33 cellular contexts compared by ENCODE assay signal in genomic region chr13:47829684-47830083, GRCh38.
DNase-seq lines count a peak whose midpoint lies in the region; ATAC-seq and TF ChIP-seq lines count a peak whose summit lies in the region.
"Had no signal": no experiment of that assay in that cellular context is flagged by ENCODE, and none has a peak within 500 bp of the region (broad histone marks: within the 10 kb centered on the region; RNA-seq: fewer than 3 reads in every experiment).

No MANE protein-coding gene starts in this region.

- no peak for TF ChIP-seq CTCF in fibroblast of the aortic adventitia (IDR thresholded peaks at IDR 0.05; ENCODE audit: insufficient read depth, low read length)
- TF ChIP-seq CTCF in PC-9 (conservative IDR thresholded peaks at IDR 0.05): no peak
- no peak for TF ChIP-seq CTCF in dorsolateral prefrontal cortex (IDR thresholded peaks at IDR 0.05 in 54 of 56, conservative IDR thresholded peaks at IDR 0.05 in 2 of 56; ENCODE audit: low read depth in 1 of 56, partially characterized antibody in 56 of 56)

- H3F3A ChIP-seq in PC-9 (ENCODE audit: insufficient read depth, low read depth): no peaks in the 10 kb centered on the region

- H3K9me3 Mint-ChIP-seq in stimulated activated naive CD8-positive, alpha-beta T cell treated with anti-CD3 and anti-CD28 coated beads, Interleukin-15, amount 100 ng/mL, for 72 hours: peaks cover 14 to 17% of the 10 kb centered on the region in 2 donors

- H3K4me3 Mint-ChIP-seq in stimulated activated naive CD8-positive, alpha-beta T cell treated with anti-CD3 and anti-CD28 coated beads, Interleukin-15, amount 100 ng/mL, for 72 hours: no peak overlapping the region
- H3K4me3 Mint-ChIP-seq: activated T-cell treated with anti-CD3 and anti-CD28 coated beads, Interleukin-2, amount 50 U/mL, for 72 hours; B cell; CD4-positive, alpha-beta memory T cell; natural killer cell treated with Interleukin-12 subunit alpha and Interleukin-12 subunit beta and Interleukin-15 and Interleukin-18, amount 100 ng/mL, for 72 hours; stimulated activated naive B cell treated with anti-CD40 and anti-IgM and Interleukin-4, amounts not matched to agents 10 μg/mL and 1 μg/mL and 100 μg/mL, for 72 hours; T-helper 17 cell had no signal

- H3K36me3 ChIP-seq in PC-9 (ENCODE audit: low read depth): no peaks in the 10 kb centered on the region
- H3K36me3 ChIP-seq: adrenal gland, HAP-1, heart right ventricle, lower lobe of right lung, suprapubic skin, upper lobe of left lung had no signal

- H3K9me2 ChIP-seq in PC-9 (ENCODE audit: insufficient read depth): no peaks in the 10 kb centered on the region

- CTCF ChIA-PET in PC-9 (lab: Charles Lee): no interaction called here

- no TSS peak for BruUV-seq in PC-9 (replicated peaks; lab: Mats Ljungman, UMichigan)

- intact Hi-C loops in PC-9 (cut with micrococcal nuclease; ENCODE audit: unreplicated experiment) (no loop called here), dorsolateral prefrontal cortex (cut with DNase I) (no loop called here)

- no peaks in the 10 kb centered on the region for H3K27me3 Mint-ChIP-seq in stimulated activated naive CD8-positive, alpha-beta T cell treated with anti-CD3 and anti-CD28 coated beads, Interleukin-15, amount 100 ng/mL, for 72 hours
- H3K27me3 Mint-ChIP-seq: B cell; CD4-positive, alpha-beta memory T cell; stimulated activated naive B cell treated with anti-CD40 and anti-IgM and Interleukin-4, amounts not matched to agents 10 μg/mL and 1 μg/mL and 100 μg/mL, for 72 hours; T-helper 17 cell had no signal

- H4K20me1 ChIP-seq in PC-9 (ENCODE audit: insufficient read depth): no peaks in the 10 kb centered on the region

- no peaks in the 10 kb centered on the region for H3K4me1 Mint-ChIP-seq in stimulated activated naive CD8-positive, alpha-beta T cell treated with anti-CD3 and anti-CD28 coated beads, Interleukin-15, amount 100 ng/mL, for 72 hours
- H3K4me1 Mint-ChIP-seq: B cell; CD4-positive, alpha-beta memory T cell; stimulated activated naive B cell treated with anti-CD40 and anti-IgM and Interleukin-4, amounts not matched to agents 10 μg/mL and 1 μg/mL and 100 μg/mL, for 72 hours; T-helper 17 cell had no signal

- H3K27me3 ChIP-seq in PC-9 (ENCODE audit: insufficient read depth, low read depth) (no peaks in the 10 kb centered on the region), dorsolateral prefrontal cortex (no peaks in the 10 kb centered on the region)
- H3K27me3 ChIP-seq: adrenal gland, body of pancreas, foreskin keratinocyte, heart right ventricle, suprapubic skin, upper lobe of left lung had no signal

- no peak overlapping the region for H2AFZ ChIP-seq in PC-9

- POLR2A ChIA-PET in PC-9 (lab: Charles Lee; ENCODE audit: unreplicated experiment): no interaction called here

- no peak overlapping the region for H3K4me2 ChIP-seq in PC-9

- no peaks in the 10 kb centered on the region for H3K4me1 ChIP-seq in PC-9 (replicated peaks; ENCODE audit: insufficient read depth)
- H3K4me1 ChIP-seq: adrenal gland, body of pancreas, foreskin keratinocyte, HAP-1, heart right ventricle, lower lobe of right lung, suprapubic skin, upper lobe of left lung had no signal

- no peaks in the 10 kb centered on the region for H3K9me3 ChIP-seq in PC-9 (ENCODE audit: insufficient read depth, low read depth)
- H3K9me3 ChIP-seq: adrenal gland, body of pancreas, HAP-1, lower lobe of right lung, suprapubic skin, upper lobe of left lung had no signal

- no peak for DNase-seq in stimulated activated naive CD8-positive, alpha-beta T cell treated with anti-CD3 and anti-CD28 coated beads, Interleukin-15, amount 100 ng/mL, for 72 hours
- DNase-seq in stimulated activated naive CD8-positive, alpha-beta T cell treated with anti-CD3 and anti-CD28 coated beads, Interleukin-15, Interleukin-2, amounts not matched to agents 100 U/mL and 50 U/mL, for 24 hours: no peak
- DNase-seq in amniotic epithelial cell (ENCODE audit: low read depth) (peak; percentile 42), fibroblast of the aortic adventitia (ENCODE audit: low read depth) (peak; percentile 41), PC-9 (no peak), dermis blood vessel endothelial cell (no peak), midbrain (lab: John Stamatoyannopoulos, UW) (no peak), dorsolateral prefrontal cortex (no peak)
- DNase-seq: activated CD4-positive, alpha-beta T cell treated with anti-CD3 and anti-CD28 coated beads, Interleukin-2, amount 50 U/mL, for 4 hours; activated T-cell treated with anti-CD3 and anti-CD28 coated beads, Interleukin-2, amount 50 U/mL, for 72 hours; adrenal gland; body of pancreas; CD4-positive, alpha-beta memory T cell; foreskin keratinocyte; heart right ventricle; Karpas-422; lower lobe of right lung; NCI-H1436; NCI-H2081; NCI-H2227 treated with DMSO at 0.1 percent for 48 hours; NCI-H526 treated with DMSO at 0.1 percent for 48 hours; NK-92 treated with Interleukin-12 subunit alpha and Interleukin-12 subunit beta, amount 100 ng/mL, for 24 hours; occipital lobe; PC-3; stimulated activated naive B cell treated with anti-CD40 and anti-IgM and Interleukin-4, amounts not matched to agents 10 μg/mL and 1 μg/mL and 100 μg/mL, for 72 hours; T-helper 17 cell; upper lobe of left lung had no signal

- peak overlapping the region; percentile 20 to 55 for H3K27ac Mint-ChIP-seq in stimulated activated naive CD8-positive, alpha-beta T cell treated with anti-CD3 and anti-CD28 coated beads, Interleukin-15, amount 100 ng/mL, for 72 hours
- H3K27ac Mint-ChIP-seq: activated T-cell treated with anti-CD3 and anti-CD28 coated beads, Interleukin-2, amount 50 U/mL, for 72 hours; B cell; CD4-positive, alpha-beta memory T cell; natural killer cell treated with Interleukin-12 subunit alpha and Interleukin-12 subunit beta and Interleukin-15 and Interleukin-18, amount 100 ng/mL, for 72 hours; stimulated activated naive B cell treated with anti-CD40 and anti-IgM and Interleukin-4, amounts not matched to agents 10 μg/mL and 1 μg/mL and 100 μg/mL, for 72 hours; T-helper 17 cell had no signal

- H3K27ac ChIP-seq in PC-9 (no peak overlapping the region), dorsolateral prefrontal cortex (no peak overlapping the region)
- H3K27ac ChIP-seq: adrenal gland, body of pancreas, foreskin keratinocyte, heart right ventricle, lower lobe of right lung, suprapubic skin, upper lobe of left lung had no signal

- H3K4me3 ChIP-seq in fibroblast of the aortic adventitia (ENCODE audit: low read depth, low read length) (no peak overlapping the region), PC-9 (no peak overlapping the region), dorsolateral prefrontal cortex (no peak overlapping the region)
- H3K4me3 ChIP-seq: adrenal gland, body of pancreas, HAP-1, heart right ventricle, lower lobe of right lung, skin epidermis, suprapubic skin, upper lobe of left lung had no signal

- H3K79me2 ChIP-seq in PC-9 (ENCODE audit: low read depth): no peaks in the 10 kb centered on the region

- ATAC-seq in stimulated activated naive CD8-positive, alpha-beta T cell treated with anti-CD3 and anti-CD28 coated beads, Interleukin-15, amount 100 ng/mL, for 72 hours: no peak
- ATAC-seq in stimulated activated naive CD8-positive, alpha-beta T cell treated with anti-CD3 and anti-CD28 coated beads, Interleukin-15, Interleukin-2, amounts not matched to agents 100 U/mL and 50 U/mL, for 24 hours: no peak
- ATAC-seq: activated CD4-positive, CD25-positive, alpha-beta regulatory T cell treated with anti-CD3 and anti-CD28 coated beads, Interleukin-2, amount 50 U/mL, for 24 hours; activated T-cell treated with anti-CD3 and anti-CD28 coated beads, Interleukin-2, amount 50 U/mL, for 72 hours; body of pancreas; foreskin keratinocyte; heart right ventricle; lower lobe of right lung; natural killer cell treated with Interleukin-12 subunit alpha and Interleukin-12 subunit beta and Interleukin-15 and Interleukin-18, amount 100 ng/mL, for 72 hours; PC-3; stimulated activated naive B cell treated with anti-CD40 and anti-IgM and Interleukin-4, amounts not matched to agents 10 μg/mL and 1 μg/mL and 100 μg/mL, for 72 hours; T-helper 17 cell had no signal

Comparison
In these comparisons a context has a peak if more than half of its experiments do, and no peak if none do; other contexts are left out.
1. DNase-seq: peak in amniotic epithelial cell (single experiment) and fibroblast of the aortic adventitia (single experiment); none in stimulated activated naive CD8-positive, alpha-beta T cell treated with anti-CD3 and anti-CD28 coated beads, Interleukin-15, amount 100 ng/mL, for 72 hours (0 of 2), stimulated activated naive CD8-positive, alpha-beta T cell treated with anti-CD3 and anti-CD28 coated beads, Interleukin-15, Interleukin-2, amounts not matched to agents 100 U/mL and 50 U/mL, for 24 hours (single experiment), PC-9 (0 of 2), dermis blood vessel endothelial cell (single experiment), midbrain (single experiment) and dorsolateral prefrontal cortex (0 of 10).